ENCODE assay signal across 23 cellular contexts in genomic region chr7:40095226-40095625, GRCh38. TPM values are rescaled to one million over a fixed set of nuclear protein-coding genes. Genes with fewer than 3 reads are reported as not detected.
DNase-seq lines count a peak whose midpoint lies in the region; ATAC-seq and TF ChIP-seq lines count a peak whose summit lies in the region.
"Had no signal": no experiment of that assay in that cellular context is flagged by ENCODE, and none has a peak within 500 bp of the region (broad histone marks: within the 10 kb centered on the region; RNA-seq: fewer than 3 reads in every experiment).

No MANE protein-coding gene starts in this region.

- H3K36me3 ChIP-seq in HCT116 (ENCODE audit: control insufficient read depth in 1 of 2, insufficient read depth in 2 of 2, low read length in 2 of 2) (peaks cover 20 to 23% of the 10 kb centered on the region in 2 experiments; a peak in 3 of 4 replicates), OCI-LY7 (ENCODE audit: insufficient read depth, low read length) (peaks cover 74% of the 10 kb centered on the region), right lobe of liver (peaks cover 0 to 17% (median 3%) of the 10 kb centered on the region in 4 donors)

- CTCF ChIA-PET in HCT116 (lab: Charles Lee) (no interaction called here), OCI-LY7 (lab: Charles Lee; ENCODE audit: unreplicated experiment) (no interaction called here)

- H3K4me3 ChIP-seq in HCT116 (replicated peaks in 1 of 2; ENCODE audit: low read depth in 1 of 2, low read length in 2 of 2) (no peak overlapping the region), OCI-LY7 (ENCODE audit: low read depth, low read length, poor library complexity, severe bottlenecking) (no peak overlapping the region), right lobe of liver (peak overlapping the region in 2 of 3 donors; percentile 11 to 12)
- H3K4me3 ChIP-seq: A549; BLaER1 treated with 17β-estradiol and CSF1 and Interleukin-3, amounts not matched to agents 10 nM and 100 nM; GM12878; HAP-1 had no signal

- intact Hi-C loops in HCT116 (cut with micrococcal nuclease) (no loop called here), OCI-LY7 (cut with micrococcal nuclease; ENCODE audit: unreplicated experiment) (no loop called here), right lobe of liver (cut with DNase I) (no loop called here)

- 16% methylated on average over 1 of the region's 1 CpG for WGBS in right lobe of liver (ENCODE audit: insufficient coverage, low coverage, low lambda C conversion rate, missing lambda C conversion rate)

- no peak for TF ChIP-seq POLR2A in HCT116 (IDR thresholded peaks at IDR 0.05; ENCODE audit: borderline replicate concordance, extremely low read depth, insufficient read depth, insufficient read length)
- TF ChIP-seq POLR2A in right lobe of liver (IDR thresholded peaks at IDR 0.05) = no peak

- ATAC-seq in HCT116 = no peak
- peak; percentile 66 for ATAC-seq in left lobe of liver
- peak; percentile 58 to 86 (median 72) for ATAC-seq in right lobe of liver
- ATAC-seq: A549, GM12878 had no signal

- H3K4me1 ChIP-seq in HCT116 (ENCODE audit: control insufficient read depth in 1 of 2, insufficient read depth in 2 of 2, low read length in 2 of 2) (no peaks in the 10 kb centered on the region), OCI-LY7 (ENCODE audit: insufficient read depth, low read length, poor library complexity, severe bottlenecking) (no peaks in the 10 kb centered on the region), right lobe of liver (peaks cover 0 to 71% (median 23%) of the 10 kb centered on the region in 4 donors)
- H3K4me1 ChIP-seq: A549; BLaER1 treated with 17β-estradiol and CSF1 and Interleukin-3, amounts not matched to agents 10 nM and 100 nM had no signal

- H3K27ac ChIP-seq in HCT116 (ENCODE audit: low read depth, low read length) (no peak overlapping the region), OCI-LY7 (ENCODE audit: low read depth, low read length, poor library complexity, severe bottlenecking) (no peak overlapping the region), right lobe of liver (peak overlapping the region; percentile 62 to 90 (median 82))
- H3K27ac ChIP-seq: A549; BLaER1 treated with 17β-estradiol and CSF1 and Interleukin-3, amounts not matched to agents 10 nM and 100 nM had no signal

- no peaks in the 10 kb centered on the region for H3K9me2 ChIP-seq in HCT116 (ENCODE audit: insufficient read depth)
- H3K9me2 ChIP-seq in OCI-LY7 (ENCODE audit: insufficient read depth, low read length) = no peaks in the 10 kb centered on the region

- TF ChIP-seq RAD21 in HCT116 (IDR thresholded peaks at IDR 0.05; ENCODE audit: low read depth) = no peak

- TF ChIP-seq CTCF in HCT116 (IDR thresholded peaks at IDR 0.05 in 2 of 3, conservative IDR thresholded peaks at IDR 0.05 in 1 of 3; ENCODE audit: borderline replicate concordance in 1 of 3, insufficient read depth in 1 of 3, low read depth in 2 of 3, low read length in 2 of 3) (no peak), OCI-LY7 (conservative IDR thresholded peaks at IDR 0.05; ENCODE audit: low read length) (no peak), right lobe of liver (IDR thresholded peaks at IDR 0.05) (no peak), GM13976 (IDR thresholded peaks at IDR 0.05; ENCODE audit: borderline replicate concordance, control extremely low read depth, extremely low read depth, insufficient read depth, missing control alignments) (no peak)

- H3K9ac ChIP-seq in HCT116 (ENCODE audit: low read length) = no peak overlapping the region
- H3K9ac ChIP-seq: BLaER1 treated with 17β-estradiol and CSF1 and Interleukin-3, amounts not matched to agents 10 nM and 100 nM had no signal

- in situ Hi-C loops in GM13976 (cut with MboI; ENCODE audit: low sequenced_read_pairs, unreplicated experiment) = no loop called here

- H3K27me3 ChIP-seq in HCT116 (ENCODE audit: insufficient read depth, low read length) = no peaks in the 10 kb centered on the region
- H3K27me3 ChIP-seq in right lobe of liver = no peaks in the 10 kb centered on the region
- H3K27me3 ChIP-seq: BE2C; BLaER1 treated with 17β-estradiol and CSF1 and Interleukin-3, amounts not matched to agents 10 nM and 100 nM had no signal

- BruUV-seq in HCT116 (replicated peaks; lab: Mats Ljungman, UMichigan) (TSS peak; percentile 21), OCI-LY7 (replicated peaks; lab: Mats Ljungman, UMichigan) (TSS peak; percentile 50)

- no peaks in the 10 kb centered on the region for H3K9me3 ChIP-seq in HCT116 (ENCODE audit: control insufficient read depth in 1 of 2, insufficient read depth in 1 of 2, low read depth in 1 of 2, low read length in 2 of 2)
- no peaks in the 10 kb centered on the region for H3K9me3 ChIP-seq in OCI-LY7 (ENCODE audit: low read length)
- no peaks in the 10 kb centered on the region for H3K9me3 ChIP-seq in right lobe of liver
- H3K9me3 ChIP-seq: A549; BE2C; BLaER1 treated with 17β-estradiol and CSF1 and Interleukin-3, amounts not matched to agents 10 nM and 100 nM; HAP-1 had no signal

- no peak for DNase-seq in HCT116 (ENCODE audit: low read depth, low spot score)
- no peak for DNase-seq in OCI-LY7 (ENCODE audit: low spot score)
- DNase-seq in left lobe of liver (ENCODE audit: low spot score) = no peak
- peak in 1 of 3 donors; percentile 52 for DNase-seq in right lobe of liver
- no peak for DNase-seq in cerebellum (ENCODE audit: low spot score)
- DNase-seq in NCI-H1930 (lab: John Stamatoyannopoulos, UW) = no peak
- DNase-seq in GM13976 (ENCODE audit: low spot score) = no peak
- DNase-seq: 8988T; ACHN; AML-193; BE2C; CD4-positive, alpha-beta T cell; CD8-positive, alpha-beta memory T cell; DMS 273 treated with DMSO at 0.1 percent for 48 hours; DMS79; EL; GDM1; GOT3 had no signal

- H3K79me2 ChIP-seq in HCT116 (ENCODE audit: insufficient read depth, low read length) (no peaks in the 10 kb centered on the region), OCI-LY7 (ENCODE audit: insufficient read depth, low read depth, low read length) (no peaks in the 10 kb centered on the region)

- H3K4me2 ChIP-seq in HCT116 (ENCODE audit: low read length) = no peak overlapping the region
- no peak overlapping the region for H3K4me2 ChIP-seq in OCI-LY7 (ENCODE audit: low read length)
- H3K4me2 ChIP-seq: A549; BLaER1 treated with 17β-estradiol and CSF1 and Interleukin-3, amounts not matched to agents 10 nM and 100 nM had no signal

- no peak overlapping the region for H2AFZ ChIP-seq in HCT116 (ENCODE audit: low read depth, low read length, poor library complexity, severe bottlenecking)
- H2AFZ ChIP-seq in OCI-LY7 (ENCODE audit: low read length) = no peak overlapping the region

- POLR2A ChIA-PET in HCT116 (lab: Charles Lee) = no interaction called here
- POLR2A ChIA-PET in OCI-LY7 (lab: Charles Lee) = interaction anchor here (0.7 kb wide), 1 partner anchor 1011 kb away, joined by 3 read pairs; no protein-coding TSS in a partner anchor

- no peaks in the 10 kb centered on the region for H4K20me1 ChIP-seq in HCT116 (ENCODE audit: insufficient read depth)
- 0 out of 2 replicates have a peak, but pooled peaks cover 4% of the 10 kb centered on the region for H4K20me1 ChIP-seq in OCI-LY7 (ENCODE audit: insufficient read depth, low read length)

- RAD21 ChIA-PET in HCT116 (lab: Charles Lee; ENCODE audit: low non-redundant PET in 1 of 2, low total read pairs in 2 of 2, uncharacterized antibody in 2 of 2, unreplicated experiment in 2 of 2) = no interaction called here

TF ChIP-seq in HCT116, 20 proteins besides CTCF, POLR2A, EP300 and RAD21 (continues in another document):
- no peak for TF ChIP-seq SRF (IDR thresholded peaks at IDR 0.05; ENCODE audit: low read depth)
- no peak for TF ChIP-seq FOSL1 (IDR thresholded peaks at IDR 0.05; ENCODE audit: low read depth)
- TF ChIP-seq ZFX (IDR thresholded peaks at IDR 0.05) = no peak
- no peak for TF ChIP-seq POLR2AphosphoS5 (IDR thresholded peaks at IDR 0.05; ENCODE audit: low read depth, low read length)
- TF ChIP-seq JUND (IDR thresholded peaks at IDR 0.05) = no peak
- no peak for TF ChIP-seq CBX3 (IDR thresholded peaks at IDR 0.05; ENCODE audit: low read depth)
- no peak for TF ChIP-seq SP1 (IDR thresholded peaks at IDR 0.05; ENCODE audit: low read depth)
- no peak for TF ChIP-seq ATF3 (IDR thresholded peaks at IDR 0.05)
- no peak for TF ChIP-seq TCF7L2 (IDR thresholded peaks at IDR 0.05; ENCODE audit: borderline replicate concordance, extremely low read depth, insufficient read depth, insufficient read length)
- TF ChIP-seq SIN3A (IDR thresholded peaks at IDR 0.05; ENCODE audit: low read depth) = no peak
- TF ChIP-seq YY1 (IDR thresholded peaks at IDR 0.05; ENCODE audit: extremely low read depth, insufficient replicate concordance, low read depth, low read length) = no peak

RNA-seq across cellular contexts. Expression of gene MPLKIP, which starts 39.2 kb away (rescaled TPM):
- total RNA-seq in HCT116 (2021; ENCODE audit: unreplicated experiment) (49.4 TPM), OCI-LY7 (2022) (46.3 and 52.8 TPM in 2 replicates), left lobe of liver (39.3 TPM), right lobe of liver (10 to 100 TPM; 18.4 to 59.9 (median 38.9) TPM), cerebellum (10.8 TPM)
- polyA plus RNA-seq in HCT116 (2012) = 21.0 and 31.1 TPM in 2 replicates
- total RNA-seq in OCI-LY7 (2014; rRNA removed; shearing (Covaris generic)) = 35.2 and 44.1 TPM in 2 replicates

RNA-seq across cellular contexts. Expression of gene SUGCT, which starts 39.6 kb away (rescaled TPM):
- total RNA-seq in HCT116 (2021; ENCODE audit: unreplicated experiment) (4.4 TPM), OCI-LY7 (2022) (not detected in 2 replicates), left lobe of liver (14.3 TPM), right lobe of liver (10 to 100 TPM; 10.1 to 21.0 (median 14.2) TPM), cerebellum (4.3 TPM)
- 4.3 and 4.8 TPM in 2 replicates for polyA plus RNA-seq in HCT116 (2012)
- 1.7 TPM in 1 of 2 replicates, not detected in the other for total RNA-seq in OCI-LY7 (2014; rRNA removed; shearing (Covaris generic))
- polyA plus RNA-seq: CD14-positive monocyte had no signal

Comparison
In these comparisons a context has a peak if more than half of its experiments do, and no peak if none do; other contexts are left out.
1. H3K27ac ChIP-seq: peak in right lobe of liver (3 of 3); none in HCT116 (single experiment) and OCI-LY7 (single experiment).
2. H3K4me3 ChIP-seq: peak in right lobe of liver (2 of 3); none in HCT116 (0 of 2) and OCI-LY7 (single experiment).